In the genomic region with DNA sequence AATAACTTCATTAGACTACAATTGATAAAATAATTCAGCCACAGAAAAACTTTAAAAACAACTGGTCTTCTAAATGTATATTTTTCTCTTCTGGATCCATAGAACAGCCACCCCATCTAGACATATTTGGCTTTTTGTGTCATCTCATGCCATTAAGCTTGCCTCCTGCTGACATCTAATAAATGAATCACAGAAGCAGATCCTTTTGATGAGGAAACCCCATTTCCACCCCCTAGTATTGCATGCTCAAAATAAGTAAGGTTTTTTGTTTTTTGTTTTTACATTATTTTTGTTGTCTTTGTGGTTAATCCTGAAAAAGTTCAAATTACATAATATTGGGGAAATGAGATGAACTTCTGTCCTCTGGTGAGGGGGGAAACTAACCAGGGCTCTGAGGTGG, we compare ENCODE assay signal across 29 cellular contexts.
"Had no signal": no experiment of that assay in that cellular context is flagged by ENCODE, and none has a peak within 500 bp of the region (broad histone marks: within the 10 kb centered on the region; RNA-seq: fewer than 3 reads in every experiment).

No MANE protein-coding gene starts in this region.

- H3K27ac ChIP-seq: ascending aorta, cardiac muscle cell, coronary artery, gastroesophageal sphincter, right atrium auricular region, testis, transverse colon had no signal

- ATAC-seq: gastroesophageal sphincter; left cardiac atrium; naive thymus-derived CD4-positive, alpha-beta T cell; stimulated activated naive B cell treated with anti-CD40 and anti-IgM and Interleukin-4, amounts not matched to agents 10 μg/mL and 1 μg/mL and 100 μg/mL, for 72 hours; WTC11 had no signal

- DNase-seq: activated CD4-positive, alpha-beta memory T cell treated with anti-CD3 and anti-CD28 coated beads, Interleukin-2, amount 10 ng/mL, durations not matched to agents 7 days and 5 days; activated CD4-positive, alpha-beta T cell treated with anti-CD3 and anti-CD28 coated beads for 1 hour; activated CD4-positive, alpha-beta T cell treated with anti-CD3 and anti-CD28 coated beads, Interleukin-2, amount 10 ng/mL, durations not matched to agents 7 days and 5 days; activated CD8-positive, alpha-beta memory T cell treated with anti-CD3 and anti-CD28 coated beads, Interleukin-2, amount 50 U/mL, for 48 hours; activated gamma-delta T cell; activated naive CD4-positive, alpha-beta T cell treated with anti-CD3 and anti-CD28 coated beads, Interleukin-2, amount 10 ng/mL, durations not matched to agents 7 days and 5 days; activated naive CD8-positive, alpha-beta T cell treated with anti-CD3 and anti-CD28 coated beads, Interleukin-2, amount 10 ng/mL, durations not matched to agents 7 days and 5 days; activated T-cell treated with anti-CD3 and anti-CD28 coated beads, Interleukin-2, amount 50 U/mL, for 24 hours; cerebellar nuclear complex; dorsolateral prefrontal cortex; effector memory CD4-positive, alpha-beta T cell; hippocampal formation; left cardiac atrium; mammary epithelial cell; midbrain; naive thymus-derived CD4-positive, alpha-beta T cell; nucleus accumbens; stimulated activated CD4-positive, alpha-beta T cell treated with anti-CD3 and anti-CD28 coated beads, Interleukin-15, amount 100 ng/mL, for 24 hours; stimulated activated CD4-positive, alpha-beta T cell treated with anti-CD3 and anti-CD28 coated beads, Interleukin-2, amount 100 ng/mL, for 24 hours; stimulated activated naive B cell treated with anti-CD40 and anti-IgM and Interleukin-4, amounts not matched to agents 10 μg/mL and 1 μg/mL and 100 μg/mL, for 72 hours; T-helper 2 cell; testis; transverse colon had no signal

- H3K4me3 ChIP-seq: ascending aorta, cardiac muscle cell, coronary artery, dorsolateral prefrontal cortex, gastroesophageal sphincter, right atrium auricular region, testis, transverse colon had no signal

- H3K36me3 ChIP-seq: cardiac muscle cell had no signal

- H3K4me1 ChIP-seq: ascending aorta, right atrium auricular region, testis, transverse colon had no signal

- H3K9me3 ChIP-seq: ascending aorta, gastroesophageal sphincter, right atrium auricular region, testis, transverse colon had no signal

- H3K27me3 ChIP-seq: ascending aorta, cardiac muscle cell, dorsolateral prefrontal cortex, gastroesophageal sphincter, right atrium auricular region, testis, transverse colon had no signal
